In genomic region chr10:119533473-119533872, GRCh38 we compare ENCODE assay signal across 13 cellular contexts.
"Had no signal": no experiment of that assay in that cellular context is flagged by ENCODE, and none has a peak within 500 bp of the region (broad histone marks: within the 10 kb centered on the region; RNA-seq: fewer than 3 reads in every experiment).

No MANE protein-coding gene starts in this region.

- H3K4me3 ChIP-seq: adrenal gland, hepatocyte, upper lobe of left lung had no signal

- H3K27me3 Mint-ChIP-seq: stimulated activated naive B cell treated with anti-CD40 and anti-IgM and Interleukin-4, amounts not matched to agents 10 μg/mL and 1 μg/mL and 100 μg/mL, for 72 hours had no signal

- H3K27ac Mint-ChIP-seq: activated T-helper 2 cell treated with anti-CD3 and anti-CD28 coated beads, Interferon-gamma antibody, Interleukin-2, Interleukin-4, amounts not matched to agents 10 μg/mL and 5 μg/mL and 100 μg/mL, durations not matched to agents 14 hours and 24 hours and 36 hours; natural killer cell; stimulated activated naive B cell treated with anti-CD40 and anti-IgM and Interleukin-4, amounts not matched to agents 10 μg/mL and 1 μg/mL and 100 μg/mL, for 72 hours; WTC11 had no signal

- H3K4me3 Mint-ChIP-seq: natural killer cell; stimulated activated naive B cell treated with anti-CD40 and anti-IgM and Interleukin-4, amounts not matched to agents 10 μg/mL and 1 μg/mL and 100 μg/mL, for 72 hours; WTC11 had no signal

- DNase-seq: activated CD4-positive, alpha-beta T cell treated with anti-CD3 and anti-CD28 coated beads for 48 hours; activated CD8-positive, alpha-beta memory T cell treated with anti-CD3 and anti-CD28 coated beads for 24 hours; islet precursor cell; natural killer cell; retina; stimulated activated naive B cell treated with anti-CD40 and anti-IgM and Interleukin-4, amounts not matched to agents 10 μg/mL and 1 μg/mL and 100 μg/mL, for 72 hours; upper lobe of left lung had no signal

- H3K36me3 Mint-ChIP-seq: natural killer cell, WTC11 had no signal

- H3K9me3 Mint-ChIP-seq: activated T-helper 2 cell treated with anti-CD3 and anti-CD28 coated beads, Interferon-gamma antibody, Interleukin-2, Interleukin-4, amounts not matched to agents 10 μg/mL and 5 μg/mL and 100 μg/mL, durations not matched to agents 14 hours and 24 hours and 36 hours; natural killer cell; stimulated activated naive B cell treated with anti-CD40 and anti-IgM and Interleukin-4, amounts not matched to agents 10 μg/mL and 1 μg/mL and 100 μg/mL, for 72 hours; WTC11 had no signal

- ATAC-seq: esophagus mucosa; left lobe of liver; natural killer cell; stimulated activated naive B cell treated with anti-CD40 and anti-IgM and Interleukin-4, amounts not matched to agents 10 μg/mL and 1 μg/mL and 100 μg/mL, for 72 hours; WTC11 had no signal
